Comparison of ENCODE assay signal across 9 cellular contexts in the genomic region with DNA sequence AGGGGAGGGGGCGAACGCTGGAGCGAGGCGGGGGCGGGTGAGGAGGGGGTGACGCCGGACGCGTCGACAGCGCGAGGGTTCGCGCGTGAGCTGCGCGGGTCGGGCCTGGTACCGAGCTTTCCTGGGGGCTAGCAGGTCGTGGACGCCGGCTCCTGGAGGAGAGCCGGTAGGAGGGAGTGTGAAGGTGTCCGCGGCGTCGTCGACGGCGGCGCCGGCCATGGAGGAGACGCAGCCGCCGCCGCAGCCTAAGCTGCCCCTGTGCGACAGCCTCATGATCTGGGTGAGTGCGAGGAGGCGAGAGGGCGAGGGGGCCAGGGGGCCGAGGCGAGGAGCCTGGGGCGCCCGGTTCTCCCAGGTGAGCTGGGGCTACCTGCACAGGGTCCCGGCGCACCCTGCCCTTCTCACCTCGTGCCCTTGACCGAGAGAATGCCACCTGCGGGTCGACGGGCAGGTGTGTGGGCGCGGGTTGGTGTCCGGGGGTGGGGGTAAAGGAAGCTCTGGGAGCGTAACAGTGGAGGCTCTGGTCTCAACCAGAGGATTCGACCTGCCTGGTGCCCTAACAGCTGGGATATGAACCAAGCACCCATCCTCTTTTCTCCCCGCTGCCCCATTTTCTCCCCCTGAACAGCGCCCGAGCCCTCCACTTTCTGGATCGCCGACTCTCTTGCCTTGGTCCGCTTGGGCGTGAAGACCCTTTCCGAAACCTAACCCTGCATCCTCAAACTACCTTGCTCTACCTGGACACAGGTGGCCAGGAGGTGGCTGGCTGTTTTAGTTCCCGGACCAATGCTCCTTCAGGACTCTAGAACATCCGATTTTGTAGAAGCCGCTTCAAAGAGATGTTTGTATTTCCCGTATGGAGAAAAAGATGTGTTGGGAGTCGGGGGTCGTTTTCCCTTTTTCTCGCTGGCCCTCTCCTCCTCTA. TPM values are rescaled to one million over a fixed set of nuclear protein-coding genes. Genes with fewer than 3 reads are reported as not detected.
DNase-seq lines count a peak whose midpoint lies in the region; ATAC-seq and FAIRE-seq lines count a peak whose summit lies in the region.
"Had no signal": no experiment of that assay in that cellular context is flagged by ENCODE, and none has a peak within 500 bp of the region (broad histone marks: within the 10 kb centered on the region; RNA-seq: fewer than 3 reads in every experiment).

A gene (plus strand): TSS at position 49 of the 925 bp plus-strand sequence. CDS start 169 bp downstream, at position 218.

- H3K4me3 ChIP-seq in CD4-positive, CD25-positive, alpha-beta regulatory T cell (ENCODE audit: low read depth, low read length) = no peak within 1 kb of the TSS

- peak within 1 kb of the TSS; percentile 61 for H3K27ac ChIP-seq in CD4-positive, CD25-positive, alpha-beta regulatory T cell (ENCODE audit: insufficient read depth, low read length, poor library complexity, severe bottlenecking)

- H3K27me3 Mint-ChIP-seq in CD4-positive, CD25-positive, alpha-beta regulatory T cell = peaks cover 18% of the 10 kb centered on the region
- H3K27me3 Mint-ChIP-seq in activated naive CD8-positive, alpha-beta T cell = peaks cover under 1% of the 10 kb centered on the region

- H3K9me3 Mint-ChIP-seq in CD4-positive, CD25-positive, alpha-beta regulatory T cell = peaks cover 0 to 3% (median 0%) of the 10 kb centered on the region in 7 donors
- no peaks in the 10 kb centered on the region for H3K9me3 Mint-ChIP-seq in activated naive CD8-positive, alpha-beta T cell (ENCODE audit: low read depth)
- H3K9me3 Mint-ChIP-seq: effector memory CD8-positive, alpha-beta T cell had no signal

- peak within 1 kb of the TSS; percentile 43 to 90 (median 63) for H3K27ac Mint-ChIP-seq in CD4-positive, CD25-positive, alpha-beta regulatory T cell
- peak within 1 kb of the TSS; percentile 78 for H3K27ac Mint-ChIP-seq in activated naive CD8-positive, alpha-beta T cell

- H3K4me1 ChIP-seq in CD4-positive, CD25-positive, alpha-beta regulatory T cell (ENCODE audit: control insufficient read depth, insufficient read depth, low read length, poor library complexity, severe bottlenecking) = peaks cover 2% of the 10 kb centered on the region

- ATAC-seq in CD4-positive, CD25-positive, alpha-beta regulatory T cell (ENCODE audit: low read depth in 2 of 2) = no peak

- FAIRE-seq in GM19239 (lab: Jason Lieb, UNC) (no peak), urothelium cell line (lab: Jason Lieb, UNC) (no peak)

- peaks cover 0 to 7% (median 3%) of the 10 kb centered on the region in 4 donors for H3K4me1 Mint-ChIP-seq in CD4-positive, CD25-positive, alpha-beta regulatory T cell
- H3K4me1 Mint-ChIP-seq in activated naive CD8-positive, alpha-beta T cell (ENCODE audit: low read depth) = peaks cover 12% of the 10 kb centered on the region

- H3K36me3 ChIP-seq in CD4-positive, CD25-positive, alpha-beta regulatory T cell (ENCODE audit: control insufficient read depth, insufficient read depth, low read length) = no peaks in the 10 kb centered on the region

- peak within 1 kb of the TSS in 3 of 4 donors; percentile 58 to 92 (median 89) for H3K4me3 Mint-ChIP-seq in CD4-positive, CD25-positive, alpha-beta regulatory T cell
- H3K4me3 Mint-ChIP-seq in activated naive CD8-positive, alpha-beta T cell = no peak within 1 kb of the TSS
- H3K4me3 Mint-ChIP-seq: effector memory CD8-positive, alpha-beta T cell had no signal

- H3K9me3 ChIP-seq in CD4-positive, CD25-positive, alpha-beta regulatory T cell (ENCODE audit: control insufficient read depth in 2 of 2, low read length in 2 of 2) = no peaks in the 10 kb centered on the region

- H3K27me3 ChIP-seq in CD4-positive, CD25-positive, alpha-beta regulatory T cell (ENCODE audit: control insufficient read depth, insufficient read depth, low read length) = peaks cover 4% of the 10 kb centered on the region

- H3K36me3 Mint-ChIP-seq in CD4-positive, CD25-positive, alpha-beta regulatory T cell = no peaks in the 10 kb centered on the region
- no peaks in the 10 kb centered on the region for H3K36me3 Mint-ChIP-seq in activated naive CD8-positive, alpha-beta T cell

- peak in 1 of 3 donors; percentile 1 for DNase-seq in CD4-positive, CD25-positive, alpha-beta regulatory T cell
- peak; percentile 4 for DNase-seq in GM19239 (ENCODE audit: insufficient read length, low spot score)
- peak; percentile 12 for DNase-seq in HPDE6-E6E7 (ENCODE audit: extremely low spot score)
- peak; percentile 10 for DNase-seq in iPS-NIHi11 (ENCODE audit: low spot score)
- DNase-seq in stimulated activated CD8-positive, alpha-beta memory T cell treated with anti-CD3 and anti-CD28 coated beads, Interleukin-4, amount 100 ng/mL, for 48 hours = peak; percentile 23
- no peak for DNase-seq in urothelium cell line (ENCODE audit: low spot score)
- DNase-seq in 8988T = no peak

RNA-seq across cellular contexts. Expression of the gene that starts here (rescaled TPM):
- 9.3 TPM for total RNA-seq in CD4-positive, CD25-positive, alpha-beta regulatory T cell
- polyA plus RNA-seq in CD4-positive, CD25-positive, alpha-beta regulatory T cell = 1 to 10 TPM; 2.3 to 8.1 (median 6.4) TPM

Comparison
In these comparisons a context has a peak if more than half of its experiments do, and no peak if none do; other contexts are left out.
1. DNase-seq: peak in GM19239 (single experiment), HPDE6-E6E7 (single experiment), iPS-NIHi11 (single experiment) and stimulated activated CD8-positive, alpha-beta memory T cell treated with anti-CD3 and anti-CD28 coated beads, Interleukin-4, amount 100 ng/mL, for 48 hours (single experiment); none in urothelium cell line (single experiment) and 8988T (single experiment).